In the genomic region with DNA sequence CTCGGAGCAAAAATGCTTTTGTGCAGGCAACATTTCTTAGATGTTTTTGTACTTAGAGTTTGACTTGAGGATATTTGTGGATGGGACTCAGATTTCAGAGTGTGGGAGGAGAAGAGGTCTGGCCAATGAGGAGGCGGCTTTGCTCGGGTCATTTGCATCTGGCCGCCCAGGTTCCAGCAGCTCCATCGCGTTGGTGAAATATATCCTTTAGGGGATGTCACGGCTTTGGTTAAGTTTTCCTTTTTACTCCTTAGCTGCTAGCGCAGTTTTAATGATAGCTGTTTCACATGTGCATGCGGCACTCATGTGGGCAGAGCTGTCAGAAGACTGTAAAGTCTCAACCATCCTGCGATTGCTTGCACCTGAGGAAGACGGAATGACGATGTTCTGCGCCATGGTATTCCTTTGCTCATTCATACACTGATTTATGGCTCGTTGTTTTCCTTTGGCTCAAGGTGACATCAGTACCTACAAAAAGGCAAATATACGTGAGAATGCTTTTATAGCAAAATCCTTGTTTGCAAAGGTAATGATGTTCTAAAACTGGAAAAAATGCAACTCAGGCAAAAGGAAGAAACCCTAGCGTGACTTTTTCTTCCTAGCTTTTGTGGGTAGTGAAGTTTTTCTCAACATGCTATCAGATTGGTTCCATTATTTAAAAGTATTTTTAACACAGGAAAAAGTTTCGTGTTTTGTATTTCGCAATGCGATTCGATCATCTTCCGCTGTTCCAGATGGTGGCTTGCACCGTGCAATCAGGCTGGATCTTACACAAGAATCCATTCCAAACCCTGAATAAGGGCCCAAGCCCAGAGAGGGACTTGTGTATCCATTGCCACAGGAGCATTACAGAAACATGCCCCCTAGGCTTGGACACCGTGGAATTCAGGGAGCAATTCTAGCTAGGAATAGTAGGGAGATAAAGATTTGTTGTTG, we compare ENCODE assay signal across 8 cellular contexts.
DNase-seq lines count a peak whose midpoint lies in the region; ATAC-seq and TF ChIP-seq lines count a peak whose summit lies in the region.

No MANE protein-coding gene starts in this region.

- H2AK9ac ChIP-seq in IMR-90 (replicated peaks; ENCODE audit: low read depth, low read length, poor library complexity): peak overlapping the region; percentile 1

- peaks cover 0 to 9% of the 10 kb centered on the region in 2 donors for H3K36me3 Mint-ChIP-seq in naive B cell

- peak overlapping the region; percentile 83 for H3K23ac ChIP-seq in IMR-90 (ENCODE audit: low read depth, low read length)

- peak overlapping the region; percentile 49 for H3K4me3 ChIP-seq in AG04449 (ENCODE audit: low read depth, low read length)
- H3K4me3 ChIP-seq in IMR-90 (ENCODE audit: insufficient read depth, low read depth, low read length): peak overlapping the region; percentile 55
- H3K4me3 ChIP-seq in SK-N-MC: peak overlapping the region; percentile 83

- CTCF ChIA-PET in AG04449 (lab: Yijun Ruan, JAX): no interaction called here
- CTCF ChIA-PET in IMR-90 (lab: Yijun Ruan, JAX): interaction anchor here (0.5 to 1.3 kb wide), 2 partner anchors 12 to 25 kb away, joined by 3 to 5 read pairs; no protein-coding TSS in a partner anchor

- POLR2A ChIA-PET in AG04449 (lab: Yijun Ruan, JAX) (interaction anchor here (0.5 to 1.0 kb wide), 3 partner anchors 75 to 1355 kb away, joined by 3 to 5 read pairs (median 4); partner anchors contain the start of gene TSHZ1), IMR-90 (lab: Charles Lee; ENCODE audit: unreplicated experiment) (no interaction called here)

- TSS peak; percentile 82 for BruUV-seq in IMR-90 (replicated peaks; lab: Mats Ljungman, UMichigan)

- peak overlapping the region; percentile 95 for H4K5ac ChIP-seq in IMR-90 (ENCODE audit: low read depth, low read length)

- H3K27me3 ChIP-seq in IMR-90 (ENCODE audit: control insufficient read depth, insufficient read depth, low read length): no peaks in the 10 kb centered on the region

- H3K4me1 Mint-ChIP-seq in naive B cell: peaks cover 0 to 13% (median 0%) of the 10 kb centered on the region in 3 donors

- H3K56ac ChIP-seq in IMR-90 (ENCODE audit: extremely low read depth, insufficient read depth, low read length): peak overlapping the region; percentile 94

- H3K4me2 ChIP-seq in IMR-90 (ENCODE audit: low read depth, low read length): peak overlapping the region; percentile 93

- H3K36me3 ChIP-seq in IMR-90 (ENCODE audit: control insufficient read depth, insufficient read depth, low read length) (no peaks in the 10 kb centered on the region), SK-N-MC (ENCODE audit: insufficient read depth, low read length) (no peaks in the 10 kb centered on the region)

- peaks cover 3% of the 10 kb centered on the region; the same call in 1 of the 2 replicates for H4K20me1 ChIP-seq in IMR-90 (ENCODE audit: insufficient read depth, low read length)

- peak overlapping the region; percentile 81 for H3K14ac ChIP-seq in IMR-90 (replicated peaks; ENCODE audit: low read depth, low read length)

- intact Hi-C loops in IMR-90 (cut with micrococcal nuclease): loop anchor here (2.0 kb wide), 1 partner anchor 71 kb away; the partner anchor contains the start of gene ZNF516

- peaks cover 20 to 49% (median 34%) of the 10 kb centered on the region in 3 donors for H3K27me3 Mint-ChIP-seq in naive B cell

- WGBS in IMR-90 (ENCODE audit: extremely low coverage in 2 of 2, insufficient read length in 1 of 2), 2 experiments: 17% methylated on average over 1 of the region's 23 CpGs; no CpG with 5 or more reads in 1 of the 2 experiments

- in situ Hi-C loops in IMR-90 (cut with MboI; ENCODE audit: low sequenced_read_pairs): no loop called here

- no peak overlapping the region for H3K27ac Mint-ChIP-seq in naive B cell

- peaks cover 2% of the 10 kb centered on the region; the same call in 1 of the 2 replicates for H3K9me3 ChIP-seq in IMR-90 (ENCODE audit: control insufficient read depth, insufficient read depth, low read length)
- no peaks in the 10 kb centered on the region for H3K9me3 ChIP-seq in SK-N-MC (ENCODE audit: low read depth, low read length)

- peaks cover 14% of the 10 kb centered on the region for H3K9me1 ChIP-seq in IMR-90 (ENCODE audit: insufficient read depth, low read length)

- peaks cover 5 to 18% of the 10 kb centered on the region in 2 experiments; a peak in 3 of 4 replicates for H3K79me1 ChIP-seq in IMR-90 (ENCODE audit: low read depth in 1 of 2, low read length in 2 of 2)

- TF ChIP-seq POLR2A in IMR-90 (IDR thresholded peaks at IDR 0.05; ENCODE audit: low read depth, low read length): no peak; the same call in 1 of the 2 replicates

- H2AK5ac ChIP-seq in IMR-90 (ENCODE audit: low read depth, low read length): peak overlapping the region; percentile 87

- peak overlapping the region; percentile 99 for H2BK5ac ChIP-seq in IMR-90 (ENCODE audit: low read depth, low read length, poor library complexity, severe bottlenecking)

- peak; percentile 85 for DNase-seq in AG04449 (ENCODE audit: low read depth, low spot score)
- peak; percentile 96 for DNase-seq in IMR-90
- peak; percentile 90 for DNase-seq in SK-N-MC (ENCODE audit: low read depth, low spot score)
- peak; percentile 90 for DNase-seq in fibroblast of the conjunctiva (ENCODE audit: low read depth)
- no peak for DNase-seq in naive B cell
- no peak for DNase-seq in activated naive CD4-positive, alpha-beta T cell treated with Interleukin-2 at 50 U/mL for 16 hours
- DNase-seq in NCI-H446 treated with DMSO at 0.1 percent for 48 hours (lab: John Stamatoyannopoulos, UW): no peak
- DNase-seq in NCI-H1092 (lab: John Stamatoyannopoulos, UW): no peak

- H3K9ac ChIP-seq in IMR-90 (ENCODE audit: low read depth, low read length): peak overlapping the region; percentile 93
- peak overlapping the region; percentile 64 for H3K9ac ChIP-seq in SK-N-MC (ENCODE audit: insufficient read length)

- peak overlapping the region; percentile 97 for H3K18ac ChIP-seq in IMR-90 (ENCODE audit: low read depth, low read length)

- peak overlapping the region; percentile 95; the same call in 2 of the 3 replicates for H2BK15ac ChIP-seq in IMR-90 (ENCODE audit: low read depth, low read length)

- H2BK20ac ChIP-seq in IMR-90 (ENCODE audit: low read depth, low read length): peak overlapping the region; percentile 87

- peak overlapping the region; percentile 43 for H2AFZ ChIP-seq in IMR-90 (replicated peaks; ENCODE audit: low read length, poor library complexity)

- H3K4me1 ChIP-seq in IMR-90 (ENCODE audit: control insufficient read depth, insufficient read depth, low read length): peaks cover 16% of the 10 kb centered on the region

- peak overlapping the region in 5 of 8 donors; percentile 17 to 47 (median 29) for H3K4me3 Mint-ChIP-seq in naive B cell

- ATAC-seq in IMR-90 (ENCODE audit: low read depth) (peak; percentile 97), naive B cell (ENCODE audit: low read depth in 2 of 2) (no peak)

- peak overlapping the region; percentile 91 for H2BK120ac ChIP-seq in IMR-90 (ENCODE audit: low read depth, low read length)

- H3K9me3 Mint-ChIP-seq in naive B cell: peaks cover 0 to 6% (median 0%) of the 10 kb centered on the region in 7 donors

- TF ChIP-seq CTCF in AG04449 (IDR thresholded peaks at IDR 0.05; ENCODE audit: insufficient read depth, low read length, missing control alignments): no peak
- TF ChIP-seq CTCF in IMR-90 (conservative IDR thresholded peaks at IDR 0.05; ENCODE audit: low read depth, low read length): no peak

- TF ChIP-seq RAD21 in IMR-90 (IDR thresholded peaks at IDR 0.05; ENCODE audit: low read length): no peak

- H4K8ac ChIP-seq in IMR-90 (ENCODE audit: low read depth in 2 of 2, low read length in 2 of 2): peak overlapping the region; percentile 89 to 91

- peak overlapping the region; percentile 92 for H3K4ac ChIP-seq in IMR-90 (ENCODE audit: low read depth, low read length)

- peak overlapping the region; percentile 85 for H4K91ac ChIP-seq in IMR-90 (ENCODE audit: insufficient read depth, low read depth, low read length)

- H3K27ac ChIP-seq in IMR-90 (ENCODE audit: insufficient read depth, low read length) (peak overlapping the region; percentile 97), SK-N-MC (peak overlapping the region; percentile 93)

- dilution Hi-C loops in IMR-90 (cut with HindIII; ENCODE audit: low sequenced_read_pairs, unreplicated experiment): no loop called here

TF ChIP-seq in IMR-90, 13 proteins besides CTCF, POLR2A, EP300 and RAD21 (continues in another document):
- TF ChIP-seq CHD1 (IDR thresholded peaks at IDR 0.05; ENCODE audit: low read depth, low read length) (no peak), CEBPB (IDR thresholded peaks at IDR 0.05; ENCODE audit: low read depth, low read length) (peak; percentile 100), MAZ (IDR thresholded peaks at IDR 0.05; ENCODE audit: borderline replicate concordance, low read depth, low read length) (peak; percentile 25; the same call in 1 of the 2 replicates), BHLHE40 (IDR thresholded peaks at IDR 0.05; ENCODE audit: low read depth, low read length) (peak; percentile 26; the same call in 1 of the 2 replicates), MXI1 (IDR thresholded peaks at IDR 0.05; ENCODE audit: borderline replicate concordance, low read depth, low read length) (peak; percentile 68; the same call in 1 of the 2 replicates), RFX5 (IDR thresholded peaks at IDR 0.05; ENCODE audit: low read depth, low read length) (no peak), SMC3 (IDR thresholded peaks at IDR 0.05; ENCODE audit: low read depth, low read length) (no peak), MAFK (IDR thresholded peaks at IDR 0.05; ENCODE audit: low read depth, low read length) (peak; percentile 52; the same call in 1 of the 2 replicates), NFE2L2 (IDR thresholded peaks at IDR 0.05; ENCODE audit: low read depth, low read length) (no peak), RCOR1 (IDR thresholded peaks at IDR 0.05; ENCODE audit: insufficient replicate concordance, low read length) (no peak)
- TF ChIP-seq, protein P1, sequence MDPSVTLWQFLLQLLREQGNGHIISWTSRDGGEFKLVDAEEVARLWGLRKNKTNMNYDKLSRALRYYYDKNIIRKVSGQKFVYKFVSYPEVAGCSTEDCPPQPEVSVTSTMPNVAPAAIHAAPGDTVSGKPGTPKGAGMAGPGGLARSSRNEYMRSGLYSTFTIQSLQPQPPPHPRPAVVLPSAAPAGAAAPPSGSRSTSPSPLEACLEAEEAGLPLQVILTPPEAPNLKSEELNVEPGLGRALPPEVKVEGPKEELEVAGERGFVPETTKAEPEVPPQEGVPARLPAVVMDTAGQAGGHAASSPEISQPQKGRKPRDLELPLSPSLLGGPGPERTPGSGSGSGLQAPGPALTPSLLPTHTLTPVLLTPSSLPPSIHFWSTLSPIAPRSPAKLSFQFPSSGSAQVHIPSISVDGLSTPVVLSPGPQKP (IDR thresholded peaks at IDR 0.05; ENCODE audit: borderline replicate concordance, low read depth, low read length): no peak

Comparison
In these comparisons a context has a peak if more than half of its experiments do, and no peak if none do; other contexts are left out.
1. DNase-seq: peak in AG04449 (single experiment), IMR-90 (single experiment), SK-N-MC (single experiment) and fibroblast of the conjunctiva (single experiment); none in naive B cell (single experiment), activated naive CD4-positive, alpha-beta T cell treated with Interleukin-2 at 50 U/mL for 16 hours (single experiment), NCI-H446 treated with DMSO at 0.1 percent for 48 hours (single experiment) and NCI-H1092 (single experiment).
2. Peak in every context shown above with its lines, with median percentiles within 50 percentile points of each other: H3K4me3 ChIP-seq.